1 cellular context compared by ENCODE assay signal in the genomic region with DNA sequence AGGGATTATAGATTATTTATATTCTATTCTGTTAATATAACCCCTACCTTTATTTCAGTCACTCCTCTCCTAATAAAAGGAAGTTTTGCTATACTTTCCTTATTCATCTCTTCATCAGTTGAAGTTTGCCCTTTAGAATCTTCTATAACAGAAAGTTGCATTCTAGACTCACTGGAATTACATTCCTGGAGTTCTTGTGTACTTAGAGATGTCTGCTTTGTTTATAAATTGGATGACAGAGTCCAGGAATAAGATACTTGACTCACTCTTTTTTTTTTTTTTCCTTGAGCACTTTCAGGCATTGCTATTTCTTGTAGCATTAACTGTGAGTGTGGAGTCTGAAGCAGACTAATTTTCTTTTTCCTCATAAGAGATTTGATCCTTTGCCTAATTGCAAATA.
TF ChIP-seq lines count a peak whose summit lies in the region.

No MANE protein-coding gene starts in this region.

TF ChIP-seq in IMR-90, 13 proteins besides CTCF, POLR2A, EP300 and RAD21:
- TF ChIP-seq CEBPB (IDR thresholded peaks at IDR 0.05; ENCODE audit: low read depth, low read length) (no peak), CHD1 (IDR thresholded peaks at IDR 0.05; ENCODE audit: low read depth, low read length) (no peak), MAZ (IDR thresholded peaks at IDR 0.05; ENCODE audit: borderline replicate concordance, low read depth, low read length) (no peak), NFE2L2 (IDR thresholded peaks at IDR 0.05; ENCODE audit: low read depth, low read length) (no peak), SMC3 (IDR thresholded peaks at IDR 0.05; ENCODE audit: low read depth, low read length) (no peak), RCOR1 (IDR thresholded peaks at IDR 0.05; ENCODE audit: insufficient replicate concordance, low read length) (peak; percentile 83), RFX5 (IDR thresholded peaks at IDR 0.05; ENCODE audit: low read depth, low read length) (no peak), BHLHE40 (IDR thresholded peaks at IDR 0.05; ENCODE audit: low read depth, low read length) (no peak), FOS (IDR thresholded peaks at IDR 0.05; ENCODE audit: low read depth, low read length) (peak; percentile 66), MXI1 (IDR thresholded peaks at IDR 0.05; ENCODE audit: borderline replicate concordance, low read depth, low read length) (no peak)
- TF ChIP-seq, protein P1, sequence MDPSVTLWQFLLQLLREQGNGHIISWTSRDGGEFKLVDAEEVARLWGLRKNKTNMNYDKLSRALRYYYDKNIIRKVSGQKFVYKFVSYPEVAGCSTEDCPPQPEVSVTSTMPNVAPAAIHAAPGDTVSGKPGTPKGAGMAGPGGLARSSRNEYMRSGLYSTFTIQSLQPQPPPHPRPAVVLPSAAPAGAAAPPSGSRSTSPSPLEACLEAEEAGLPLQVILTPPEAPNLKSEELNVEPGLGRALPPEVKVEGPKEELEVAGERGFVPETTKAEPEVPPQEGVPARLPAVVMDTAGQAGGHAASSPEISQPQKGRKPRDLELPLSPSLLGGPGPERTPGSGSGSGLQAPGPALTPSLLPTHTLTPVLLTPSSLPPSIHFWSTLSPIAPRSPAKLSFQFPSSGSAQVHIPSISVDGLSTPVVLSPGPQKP (IDR thresholded peaks at IDR 0.05; ENCODE audit: borderline replicate concordance, low read depth, low read length) = no peak
